ENCODE assay signal across 13 cellular contexts in the genomic region with DNA sequence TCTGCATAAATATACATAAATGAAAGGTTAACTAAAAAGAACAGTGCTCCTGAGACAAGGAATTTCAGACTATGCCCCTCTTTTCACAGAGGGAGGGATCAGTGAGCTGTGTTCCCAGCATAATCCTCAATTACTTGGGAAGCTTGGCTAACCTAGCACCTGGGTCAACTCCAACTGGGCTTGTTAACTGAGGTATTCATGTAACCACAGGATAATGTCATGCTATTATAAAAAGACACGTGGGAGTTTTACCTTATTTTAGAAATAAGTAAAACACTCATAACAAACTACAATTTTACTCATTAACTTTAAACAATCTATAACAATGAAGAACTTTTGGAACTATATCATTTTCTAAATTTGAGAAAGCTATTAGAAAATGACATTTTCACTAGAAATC.
"Had no signal": no experiment of that assay in that cellular context is flagged by ENCODE, and none has a peak within 500 bp of the region (broad histone marks: within the 10 kb centered on the region; RNA-seq: fewer than 3 reads in every experiment).

No MANE protein-coding gene starts in this region.

- H3K4me3 ChIP-seq: gastrocnemius medialis, psoas muscle, spleen, suprapubic skin had no signal

- ATAC-seq: gastrocnemius medialis, left lobe of liver, sciatic nerve had no signal

- DNase-seq: activated CD4-positive, alpha-beta T cell treated with anti-CD3 and anti-CD28 coated beads, Interleukin-2, amount 10 ng/mL, durations not matched to agents 7 days and 5 days; activated gamma-delta T cell treated with Interleukin-2 at 50 U/mL for 16 hours; amniotic stem cell; effector memory CD4-positive, alpha-beta T cell; gastrocnemius medialis; nephron progenitor cell; occipital lobe; psoas muscle; spleen; trophoblast cell had no signal
